35 cellular contexts compared by ENCODE assay signal in genomic region chr12:62516932-62517331, GRCh38. TPM values are rescaled to one million over a fixed set of nuclear protein-coding genes. Genes with fewer than 3 reads are reported as not detected.
A peak's percentile ranks its signal among the peaks of the same experiment; 100 is the strongest.
DNase-seq lines count a peak whose midpoint lies in the region; ATAC-seq and TF ChIP-seq lines count a peak whose summit lies in the region.
"Had no signal": no experiment of that assay in that cellular context is flagged by ENCODE, and none has a peak within 500 bp of the region (broad histone marks: within the 10 kb centered on the region; RNA-seq: fewer than 3 reads in every experiment).

No MANE protein-coding gene starts in this region.

- H3K27me3 ChIP-seq in lower lobe of right lung (ENCODE audit: low read depth), result no peaks in the 10 kb centered on the region
- H3K27me3 ChIP-seq: brain microvascular endothelial cell, esophagus squamous epithelium, foreskin keratinocyte, heart left ventricle had no signal

- H3K9me3 ChIP-seq in lower lobe of right lung, result no peaks in the 10 kb centered on the region

- ATAC-seq in lower lobe of right lung, result peak; percentile 36 to 81
- ATAC-seq: activated naive CD4-positive, alpha-beta T cell treated with anti-CD3 and anti-CD28 coated beads, Interleukin-2, amount 50 U/mL, for 72 hours; foreskin keratinocyte; HepG2; left ventricle myocardium superior; PC-3; stimulated activated effector memory CD8-positive, alpha-beta T cell treated with anti-CD3 and anti-CD28 coated beads, Interleukin-12 subunit alpha, Interleukin-12 subunit beta, amount 100 ng/mL, for 72 hours had no signal

- no TSS peak for BruUV-seq in MCF 10A (replicated peaks; lab: Mats Ljungman, UMichigan)

- no peak overlapping the region for H3K27ac Mint-ChIP-seq in MCF 10A (ENCODE audit: low read depth, unreplicated experiment)
- H3K27ac Mint-ChIP-seq: activated CD4-positive, alpha-beta T cell treated with anti-CD3 and anti-CD28 coated beads, Interleukin-2, amount 10 ng/mL, durations not matched to agents 24 days and 14 days; activated naive CD4-positive, alpha-beta T cell treated with anti-CD3 and anti-CD28 coated beads, Interleukin-2, amount 50 U/mL, for 72 hours; B cell; stimulated activated effector memory CD8-positive, alpha-beta T cell treated with anti-CD3 and anti-CD28 coated beads, Interleukin-12 subunit alpha, Interleukin-12 subunit beta, amount 100 ng/mL, for 72 hours; type B pancreatic cell had no signal

- no peak overlapping the region for H3K4me3 ChIP-seq in lower lobe of right lung
- H3K4me3 ChIP-seq: esophagus squamous epithelium, heart left ventricle had no signal

- H3K27me3 Mint-ChIP-seq in MCF 10A (ENCODE audit: insufficient read depth, unreplicated experiment), result no peaks in the 10 kb centered on the region
- H3K27me3 Mint-ChIP-seq: activated CD4-positive, alpha-beta T cell treated with anti-CD3 and anti-CD28 coated beads, Interleukin-2, amount 10 ng/mL, durations not matched to agents 24 days and 14 days; B cell; CD8-positive, alpha-beta memory T cell; naive B cell; type B pancreatic cell had no signal

- POLR2A ChIA-PET in MCF 10A (lab: Yijun Ruan, JAX), result no interaction called here

- no peaks in the 10 kb centered on the region for H3K4me1 ChIP-seq in lower lobe of right lung
- H3K4me1 ChIP-seq: esophagus squamous epithelium, foreskin keratinocyte had no signal

- CTCF ChIA-PET in MCF 10A (lab: Yijun Ruan, JAX), result no interaction called here

- H3K36me3 ChIP-seq in lower lobe of right lung, result peaks cover 7% of the 10 kb centered on the region
- H3K36me3 ChIP-seq: brain microvascular endothelial cell had no signal

- peak; percentile 93 to 94 for DNase-seq in Kasumi-1 (lab: John Stamatoyannopoulos, UW)
- peak; percentile 8 for DNase-seq in SKM-1 (lab: John Stamatoyannopoulos, UW; ENCODE audit: unreplicated experiment)
- DNase-seq in lower lobe of right lung, result no peak
- no peak for DNase-seq in substantia nigra (lab: John Stamatoyannopoulos, UW)
- DNase-seq in NCI-H526 (lab: John Stamatoyannopoulos, UW), result no peak
- DNase-seq in GM19238 (ENCODE audit: insufficient read length, low spot score), result no peak
- no peak for DNase-seq in MCF 10A (ENCODE audit: unreplicated experiment)
- DNase-seq: activated CD4-positive, alpha-beta T cell treated with anti-CD3 and anti-CD28 coated beads, Interleukin-2, amount 10 ng/mL, durations not matched to agents 24 days and 14 days; activated CD8-positive, alpha-beta memory T cell treated with anti-CD3 and anti-CD28 coated beads for 24 hours; activated effector memory CD4-positive, alpha-beta T cell treated with Interleukin-2 at 50 U/mL for 16 hours; activated T-cell treated with anti-CD3 and anti-CD28 coated beads for 4 hours; amygdala; brain microvascular endothelial cell; CD8-positive, alpha-beta memory T cell; cerebellar nuclear complex; dermis blood vessel endothelial cell; esophagus squamous epithelium; foreskin keratinocyte; H7; heart left ventricle; Karpas-422; left ventricle myocardium superior; naive B cell; NCI-H1092; NCI-H1694 treated with DMSO at 0.1 percent for 48 hours; NCI-H446 treated with DMSO at 0.1 percent for 48 hours; nucleus accumbens; PC-3; stimulated activated CD4-positive, alpha-beta T cell treated with anti-CD3 and anti-CD28 coated beads, Interleukin-15, amount 100 ng/mL, for 24 hours had no signal

- H3K27ac ChIP-seq in 22Rv1 (peak overlapping the region; percentile 96; the same call in 1 of the 2 replicates), lower lobe of right lung (no peak overlapping the region), substantia nigra (ENCODE audit: low read depth, low read length, poor library complexity, severe bottlenecking) (no peak overlapping the region)
- H3K27ac ChIP-seq: brain microvascular endothelial cell, esophagus squamous epithelium, foreskin keratinocyte, heart left ventricle had no signal

- no peaks in the 10 kb centered on the region for H3K4me1 Mint-ChIP-seq in MCF 10A (ENCODE audit: insufficient read depth, unreplicated experiment)
- H3K4me1 Mint-ChIP-seq: B cell; stimulated activated effector memory CD8-positive, alpha-beta T cell treated with anti-CD3 and anti-CD28 coated beads, Interleukin-12 subunit alpha, Interleukin-12 subunit beta, amount 100 ng/mL, for 72 hours had no signal

- H3K9me3 Mint-ChIP-seq in MCF 10A (ENCODE audit: unreplicated experiment), result no peaks in the 10 kb centered on the region

- no peak overlapping the region for H3K4me3 Mint-ChIP-seq in MCF 10A (ENCODE audit: unreplicated experiment)
- H3K4me3 Mint-ChIP-seq: activated CD4-positive, alpha-beta T cell treated with anti-CD3 and anti-CD28 coated beads, Interleukin-2, amount 10 ng/mL, durations not matched to agents 24 days and 14 days; B cell; naive B cell; stimulated activated effector memory CD8-positive, alpha-beta T cell treated with anti-CD3 and anti-CD28 coated beads, Interleukin-12 subunit alpha, Interleukin-12 subunit beta, amount 100 ng/mL, for 72 hours; type B pancreatic cell had no signal

- peaks cover 14% of the 10 kb centered on the region for H3K36me3 Mint-ChIP-seq in MCF 10A (ENCODE audit: insufficient read depth, unreplicated experiment)

- no peak for TF ChIP-seq CTCF in 22Rv1 (IDR thresholded peaks at IDR 0.05)
- no peak for TF ChIP-seq CTCF in lower lobe of right lung (IDR thresholded peaks at IDR 0.05)
- no peak for TF ChIP-seq CTCF in MCF 10A (IDR thresholded peaks at IDR 0.05; ENCODE audit: unreplicated experiment)

- intact Hi-C loops in lower lobe of right lung (cut with DNase I), result no loop called here
- intact Hi-C loops in MCF 10A (cut with micrococcal nuclease), result no loop called here

RNA-seq across cellular contexts. Expression of gene MON2, which starts 50.3 kb away (rescaled TPM):
- 48.6 TPM for total RNA-seq in lower lobe of right lung
- total RNA-seq in MCF 10A (2022), result 49.5 and 57.4 TPM in 2 replicates

Comparison
In these comparisons a context has a peak if more than half of its experiments do, and no peak if none do; other contexts are left out.
1. DNase-seq: peak in Kasumi-1 (2 of 2) and SKM-1 (single experiment); none in lower lobe of right lung (single experiment), substantia nigra (0 of 49), NCI-H526 (0 of 2), GM19238 (single experiment) and MCF 10A (single experiment).